23 cellular contexts compared by ENCODE assay signal in the genomic region with DNA sequence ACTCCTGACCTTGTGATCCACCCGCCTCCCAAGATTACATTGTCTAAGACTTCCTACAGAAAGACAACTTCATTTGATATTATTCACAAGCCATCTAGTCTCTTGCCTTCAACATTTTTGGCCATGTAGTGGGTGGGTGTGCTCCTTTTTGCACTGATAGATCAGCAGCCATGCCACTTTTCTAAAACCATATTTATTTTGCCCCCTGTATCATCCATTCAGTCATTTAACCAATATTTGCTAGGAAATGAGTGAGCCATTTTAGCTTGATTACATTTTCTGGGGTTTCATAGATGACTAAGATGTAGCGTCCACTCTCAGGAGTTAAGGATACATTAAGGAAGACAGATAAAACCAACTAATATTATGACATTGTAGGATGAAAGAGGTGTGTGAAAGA.
"Had no signal": no experiment of that assay in that cellular context is flagged by ENCODE, and none has a peak within 500 bp of the region (broad histone marks: within the 10 kb centered on the region; RNA-seq: fewer than 3 reads in every experiment).

No MANE protein-coding gene starts in this region.

- H3K9me3 Mint-ChIP-seq: dendritic cell treated with granulocyte-macrophage colony-stimulating factor and Interleukin-4, amounts not matched to agents 40 ng/mL and 50 ng/mL, for 4 days; effector memory CD8-positive, alpha-beta T cell; endodermal cell; mesothelial cell of epicardium had no signal

- FAIRE-seq: endometrium, frontal cortex, islet of Langerhans, keratinocyte had no signal

- H3K27ac Mint-ChIP-seq: dendritic cell treated with granulocyte-macrophage colony-stimulating factor and Interleukin-4, amounts not matched to agents 40 ng/mL and 50 ng/mL, for 4 days; effector memory CD8-positive, alpha-beta T cell; endodermal cell; mesothelial cell of epicardium had no signal

- H3K9me3 ChIP-seq: colonic mucosa, esophagus muscularis mucosa, heart right ventricle, left lung, lower lobe of right lung, mucosa of descending colon had no signal

- H3K36me3 ChIP-seq: colonic mucosa, esophagus muscularis mucosa, heart right ventricle, left lung, lower lobe of right lung had no signal

- DNase-seq: colonic mucosa; cortex of kidney; effector CD8-positive, alpha-beta T cell; effector memory CD8-positive, alpha-beta T cell; endodermal cell; foreskin keratinocyte; glutamatergic neuron; head of caudate nucleus; heart right ventricle; hippocampal formation; left cardiac atrium; left lung; left ventricle myocardium superior; lower lobe of right lung; mesenchymal stem cell; mucosa of descending colon had no signal

- H3K4me1 Mint-ChIP-seq: endodermal cell had no signal

- H3K4me1 ChIP-seq: colonic mucosa, foreskin keratinocyte, left lung, lower lobe of right lung had no signal

- H3K27me3 ChIP-seq: colonic mucosa, esophagus muscularis mucosa, foreskin keratinocyte, heart right ventricle, left lung had no signal

- H3K27me3 Mint-ChIP-seq: dendritic cell treated with granulocyte-macrophage colony-stimulating factor and Interleukin-4, amounts not matched to agents 40 ng/mL and 50 ng/mL, for 4 days had no signal

- H3K4me3 Mint-ChIP-seq: dendritic cell treated with granulocyte-macrophage colony-stimulating factor and Interleukin-4, amounts not matched to agents 40 ng/mL and 50 ng/mL, for 4 days; effector memory CD8-positive, alpha-beta T cell; endodermal cell; mesothelial cell of epicardium had no signal

- ATAC-seq: effector memory CD8-positive, alpha-beta T cell; foreskin keratinocyte; left cardiac atrium; left lung; left ventricle myocardium superior; lower lobe of right lung; mucosa of descending colon had no signal

- H3K4me3 ChIP-seq: colonic mucosa, esophagus muscularis mucosa, heart right ventricle, left lung, lower lobe of right lung, mucosa of descending colon had no signal

- H3K27ac ChIP-seq: colonic mucosa, esophagus muscularis mucosa, foreskin keratinocyte, heart right ventricle, left lung, lower lobe of right lung had no signal
